ENCODE assay signal across 16 cellular contexts in the genomic region with DNA sequence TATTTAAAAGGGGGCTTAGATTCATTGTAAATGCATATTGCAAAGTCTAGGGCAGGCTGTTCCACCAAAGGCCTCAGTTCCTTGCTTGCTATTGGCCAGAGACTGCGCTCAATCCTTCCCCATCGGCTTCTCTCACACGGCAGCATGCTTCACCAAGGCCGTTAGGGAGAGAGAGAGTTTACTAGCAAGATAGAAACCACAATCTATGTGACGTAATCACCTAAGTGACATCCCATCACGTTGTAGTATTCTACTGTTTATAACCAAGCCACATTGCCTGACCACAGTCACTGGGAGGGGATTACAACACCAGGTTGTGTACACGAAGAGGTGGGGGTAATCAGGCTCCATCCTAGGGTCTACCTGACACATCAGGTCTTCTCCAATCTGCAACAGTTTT. TPM values are rescaled to one million over a fixed set of nuclear protein-coding genes. Genes with fewer than 3 reads are reported as not detected.
DNase-seq lines count a peak whose midpoint lies in the region; ATAC-seq and TF ChIP-seq lines count a peak whose summit lies in the region.
"Had no signal": no experiment of that assay in that cellular context is flagged by ENCODE, and none has a peak within 500 bp of the region (broad histone marks: within the 10 kb centered on the region; RNA-seq: fewer than 3 reads in every experiment).

No MANE protein-coding gene starts in this region.

- H2AFZ ChIP-seq in DND-41 (ENCODE audit: low read depth, low read length): peak overlapping the region; percentile 12; the same call in 1 of the 2 replicates

- CTCF ChIA-PET in HEK293 (lab: Yijun Ruan, JAX): no interaction called here

- no peak for TF ChIP-seq POLR2A in heart left ventricle (IDR thresholded peaks at IDR 0.05)

- POLR2A ChIA-PET in HEK293 (lab: Yijun Ruan, JAX): no interaction called here

- TF ChIP-seq CTCF in DND-41 (IDR thresholded peaks at IDR 0.05; ENCODE audit: borderline replicate concordance, extremely low read depth, low read length, poor library complexity, severe bottlenecking) (no peak), HEK293 (tag by site-specific recombination; IDR thresholded peaks at IDR 0.05) (no peak), heart left ventricle (IDR thresholded peaks at IDR 0.05) (no peak)

- H4K20me1 ChIP-seq in DND-41 (ENCODE audit: insufficient read depth, low read length): no peaks in the 10 kb centered on the region
- H4K20me1 ChIP-seq: BLaER1 treated with 17β-estradiol and CSF1 and Interleukin-3, amounts not matched to agents 10 nM and 100 nM had no signal

- H3K27me3 ChIP-seq in DND-41 (ENCODE audit: insufficient read depth, low read length, poor library complexity) (no peaks in the 10 kb centered on the region), heart left ventricle (no peaks in the 10 kb centered on the region)
- H3K27me3 ChIP-seq: BLaER1 treated with 17β-estradiol and CSF1 and Interleukin-3, amounts not matched to agents 10 nM and 100 nM had no signal

- peaks cover 12% of the 10 kb centered on the region for H3K4me1 ChIP-seq in DND-41 (ENCODE audit: insufficient read depth, low read length)
- no peaks in the 10 kb centered on the region for H3K4me1 ChIP-seq in HEK293 (ENCODE audit: control insufficient read depth, insufficient read depth, low read length)
- H3K4me1 ChIP-seq in heart left ventricle: no peaks in the 10 kb centered on the region
- H3K4me1 ChIP-seq: BLaER1 treated with 17β-estradiol and CSF1 and Interleukin-3, amounts not matched to agents 10 nM and 100 nM had no signal

- intact Hi-C loops in heart left ventricle (cut with DNase I): no loop called here

- H3K79me2 ChIP-seq in DND-41 (ENCODE audit: insufficient read depth, low read length): no peaks in the 10 kb centered on the region

- DNase-seq in DND-41 (peak; percentile 47), MV-4-11 (lab: John Stamatoyannopoulos, UW) (peak; percentile 53), astrocyte of the hippocampus (ENCODE audit: low read depth, low spot score) (peak; percentile 6), heart left ventricle (no peak)
- DNase-seq: ACHN; CD4-positive, CD25-positive, alpha-beta regulatory T cell; DMS53; HCEC 1CT had no signal

- WGBS in heart left ventricle, 4 donors: 56 to 62% (median 61%) methylated on average over 7 of the region's 7 CpGs

- H3K36me3 ChIP-seq in DND-41 (ENCODE audit: insufficient read depth, low read length) (no peaks in the 10 kb centered on the region), HEK293 (ENCODE audit: control insufficient read depth in 2 of 2, insufficient read depth in 1 of 2, low read length in 2 of 2) (no peaks in the 10 kb centered on the region), heart left ventricle (no peaks in the 10 kb centered on the region)
- H3K36me3 ChIP-seq: BLaER1 treated with 17β-estradiol and CSF1 and Interleukin-3, amounts not matched to agents 10 nM and 100 nM had no signal

- H3K4me3 ChIP-seq in DND-41 (ENCODE audit: low read depth in 1 of 2, low read length in 2 of 2) (no peak overlapping the region), HEK293 (ENCODE audit: low read depth, low read length) (no peak overlapping the region), heart left ventricle (no peak overlapping the region)
- H3K4me3 ChIP-seq: BLaER1 treated with 17β-estradiol and CSF1 and Interleukin-3, amounts not matched to agents 10 nM and 100 nM had no signal

- H3K4me2 ChIP-seq in DND-41 (ENCODE audit: insufficient read depth, low read length): no peak overlapping the region
- H3K4me2 ChIP-seq: BLaER1 treated with 17β-estradiol and CSF1 and Interleukin-3, amounts not matched to agents 10 nM and 100 nM had no signal

- H3K9me3 ChIP-seq in DND-41 (ENCODE audit: insufficient read depth, low read length, severe bottlenecking): no peaks in the 10 kb centered on the region
- no peaks in the 10 kb centered on the region for H3K9me3 ChIP-seq in HEK293 (ENCODE audit: control insufficient read depth, insufficient read depth, low read depth, low read length)
- H3K9me3 ChIP-seq in heart left ventricle: peaks cover 0 to 2% (median 0%) of the 10 kb centered on the region in 12 donors
- H3K9me3 ChIP-seq: BLaER1 treated with 17β-estradiol and CSF1 and Interleukin-3, amounts not matched to agents 10 nM and 100 nM had no signal

- ATAC-seq in DND-41 (ENCODE audit: insufficient read depth, low read depth) (peak; percentile 94), HG03196 (IDR thresholded peaks at IDR 0.05; ENCODE audit: unreplicated experiment) (no peak), HG02642 (IDR thresholded peaks at IDR 0.05; ENCODE audit: poor library complexity, unreplicated experiment) (no peak), heart left ventricle (no peak)

- no peak overlapping the region for H3K27ac ChIP-seq in DND-41 (ENCODE audit: low read length)
- no peak overlapping the region for H3K27ac ChIP-seq in HEK293 (ENCODE audit: extremely low read depth, low read depth, low read length)
- no peak overlapping the region for H3K27ac ChIP-seq in heart left ventricle
- H3K27ac ChIP-seq: BLaER1 treated with 17β-estradiol and CSF1 and Interleukin-3, amounts not matched to agents 10 nM and 100 nM had no signal

- no peak overlapping the region for H3K9ac ChIP-seq in DND-41 (ENCODE audit: low read depth, low read length)
- H3K9ac ChIP-seq: BLaER1 treated with 17β-estradiol and CSF1 and Interleukin-3, amounts not matched to agents 10 nM and 100 nM had no signal

TF ChIP-seq in HEK293, 187 proteins besides CTCF, POLR2A, EP300 and RAD21:
- TF ChIP-seq, protein P1, sequence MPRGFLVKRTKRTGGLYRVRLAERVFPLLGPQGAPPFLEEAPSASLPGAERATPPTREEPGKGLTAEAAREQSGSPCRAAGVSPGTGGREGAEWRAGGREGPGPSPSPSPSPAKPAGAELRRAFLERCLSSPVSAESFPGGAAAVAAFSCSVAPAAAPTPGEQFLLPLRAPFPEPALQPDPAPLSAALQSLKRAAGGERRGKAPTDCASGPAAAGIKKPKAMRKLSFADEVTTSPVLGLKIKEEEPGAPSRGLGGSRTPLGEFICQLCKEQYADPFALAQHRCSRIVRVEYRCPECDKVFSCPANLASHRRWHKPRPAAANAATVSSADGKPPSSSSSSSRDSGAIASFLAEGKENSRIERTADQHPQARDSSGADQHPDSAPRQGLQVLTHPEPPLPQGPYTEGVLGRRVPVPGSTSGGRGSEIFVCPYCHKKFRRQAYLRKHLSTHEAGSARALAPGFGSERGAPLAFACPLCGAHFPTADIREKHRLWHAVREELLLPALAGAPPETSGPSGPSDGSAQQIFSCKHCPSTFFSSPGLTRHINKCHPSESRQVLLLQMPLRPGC (tag by site-specific recombination; IDR thresholded peaks at IDR 0.05): no peak
- no peak for TF ChIP-seq SETDB1 (IDR thresholded peaks at IDR 0.05; ENCODE audit: insufficient read length, low read length)
- no peak for TF ChIP-seq ZNF514 (tag by site-specific recombination; IDR thresholded peaks at IDR 0.05)
- no peak for TF ChIP-seq ZNF768 (tag by site-specific recombination; IDR thresholded peaks at IDR 0.05)
- TF ChIP-seq ATF2 (tag by site-specific recombination; IDR thresholded peaks at IDR 0.05; ENCODE audit: low read depth): peak; percentile 58; the same call in 1 of the 2 replicates
- no peak for TF ChIP-seq ZNF549 (tag by site-specific recombination; IDR thresholded peaks at IDR 0.05)

RNA-seq across cellular contexts. Expression of gene NPAP1, which starts 16.0 kb away (rescaled TPM):
- total RNA-seq in heart left ventricle: not detected
- not detected for polyA plus RNA-seq in heart left ventricle
- total RNA-seq: A172; CD4-positive, CD25-positive, alpha-beta regulatory T cell; H4; HT-29 had no signal
- polyA plus RNA-seq: CD4-positive, CD25-positive, alpha-beta regulatory T cell; IgD-negative memory B cell had no signal

Comparison
In these comparisons a context has a peak if more than half of its experiments do, and no peak if none do; other contexts are left out.
1. DNase-seq: peak in DND-41 (single experiment), MV-4-11 (single experiment) and astrocyte of the hippocampus (single experiment); none in heart left ventricle (0 of 5).